Comparison of ENCODE assay signal across 22 cellular contexts in genomic region chr22:37499789-37500188, GRCh38. TPM values are rescaled to one million over a fixed set of nuclear protein-coding genes. Genes with fewer than 3 reads are reported as not detected.
A peak's percentile ranks its signal among the peaks of the same experiment; 100 is the strongest.
DNase-seq lines count a peak whose midpoint lies in the region; ATAC-seq, FAIRE-seq and TF ChIP-seq lines count a peak whose summit lies in the region.
"Had no signal": no experiment of that assay in that cellular context is flagged by ENCODE, and none has a peak within 500 bp of the region (broad histone marks: within the 10 kb centered on the region; RNA-seq: fewer than 3 reads in every experiment).

No MANE protein-coding gene starts in this region.

- no peak overlapping the region for H3K4me3 ChIP-seq in BE2C (ENCODE audit: low read depth, low read length)
- no peak overlapping the region for H3K4me3 ChIP-seq in RWPE2 (ENCODE audit: severe bottlenecking)
- no peak overlapping the region for H3K4me3 ChIP-seq in liver (ENCODE audit: low read depth in 1 of 3, low read length in 3 of 3)
- H3K4me3 ChIP-seq in spleen: no peak overlapping the region
- H3K4me3 ChIP-seq: BLaER1 treated with 17β-estradiol and CSF1 and Interleukin-3, amounts not matched to agents 10 nM and 100 nM; GM23248; PC-9 had no signal

- H3K4me1 ChIP-seq in BE2C (peaks cover 30% of the 10 kb centered on the region), RWPE2 (ENCODE audit: insufficient read depth, poor library complexity, severe bottlenecking) (peaks cover 48% of the 10 kb centered on the region), liver (ENCODE audit: control insufficient read depth in 4 of 4, insufficient read depth in 4 of 4, low read length in 3 of 4) (peaks cover 25 to 55% (median 45%) of the 10 kb centered on the region in 4 donors), spleen (peaks cover 6 to 69% (median 45%) of the 10 kb centered on the region in 6 donors)

- H3K27me3 ChIP-seq in BE2C (no peaks in the 10 kb centered on the region), RWPE2 (ENCODE audit: insufficient read depth, poor library complexity, severe bottlenecking) (no peaks in the 10 kb centered on the region), liver (ENCODE audit: control insufficient read depth in 4 of 4, insufficient read depth in 4 of 4, low read length in 3 of 4) (no peaks in the 10 kb centered on the region), spleen (replicated peaks in 1 of 7) (peaks cover 0 to 33% (median 0%) of the 10 kb centered on the region in 7 donors)
- H3K27me3 ChIP-seq: BLaER1 treated with 17β-estradiol and CSF1 and Interleukin-3, amounts not matched to agents 10 nM and 100 nM had no signal

- intact Hi-C loops in spleen (cut with DNase I; ENCODE audit: low total_unique reads): no loop called here

- H3K9me3 ChIP-seq in BE2C (no peaks in the 10 kb centered on the region), RWPE2 (ENCODE audit: severe bottlenecking) (no peaks in the 10 kb centered on the region), liver (ENCODE audit: control insufficient read depth in 4 of 4, low read length in 3 of 4) (no peaks in the 10 kb centered on the region), spleen (no peaks in the 10 kb centered on the region)
- H3K9me3 ChIP-seq: BLaER1 treated with 17β-estradiol and CSF1 and Interleukin-3, amounts not matched to agents 10 nM and 100 nM had no signal

- H3K27ac ChIP-seq in RWPE2 (ENCODE audit: poor library complexity, severe bottlenecking) (peak overlapping the region; percentile 77), liver (ENCODE audit: low read depth in 1 of 2, low read length in 2 of 2) (peak overlapping the region; percentile 92 to 98), spleen (peak overlapping the region in 6 of 8 donors; percentile 36 to 87 (median 76))
- H3K27ac ChIP-seq: BLaER1 treated with 17β-estradiol and CSF1 and Interleukin-3, amounts not matched to agents 10 nM and 100 nM; GM23248; PC-9 had no signal

- no peaks in the 10 kb centered on the region for H3K36me3 ChIP-seq in BE2C
- peaks cover 88% of the 10 kb centered on the region for H3K36me3 ChIP-seq in RWPE2 (ENCODE audit: low read depth)
- H3K36me3 ChIP-seq in liver (ENCODE audit: control insufficient read depth in 4 of 4, insufficient read depth in 3 of 4, low read depth in 1 of 4, low read length in 3 of 4): peaks cover 0 to 5% (median 2%) of the 10 kb centered on the region in 4 donors
- H3K36me3 ChIP-seq in spleen: peaks cover 0 to 7% (median 0%) of the 10 kb centered on the region in 6 donors
- H3K36me3 ChIP-seq: BLaER1 treated with 17β-estradiol and CSF1 and Interleukin-3, amounts not matched to agents 10 nM and 100 nM had no signal

- TF ChIP-seq RAD21 in liver (IDR thresholded peaks at IDR 0.05): no peak

- no peak for FAIRE-seq in GM19239 (lab: Jason Lieb, UNC)

- peaks cover 8% of the 10 kb centered on the region for H3K9me3 Mint-ChIP-seq in glutamatergic neuron (ENCODE audit: unreplicated experiment)
- H3K9me3 Mint-ChIP-seq: activated B cell treated with CpG ODN at 0.5 μM for 24 hours, HFFc6, naive B cell had no signal

- no peak for TF ChIP-seq POLR2A in spleen (IDR thresholded peaks at IDR 0.05)

- peaks cover 11% of the 10 kb centered on the region for H3K27me3 Mint-ChIP-seq in glutamatergic neuron (ENCODE audit: unreplicated experiment)

- ATAC-seq in RWPE2 (ENCODE audit: low read depth): no peak

- H3K36me3 Mint-ChIP-seq in glutamatergic neuron (ENCODE audit: unreplicated experiment): no peaks in the 10 kb centered on the region
- H3K36me3 Mint-ChIP-seq: naive B cell had no signal

- no peak overlapping the region for H3K27ac Mint-ChIP-seq in glutamatergic neuron (ENCODE audit: unreplicated experiment)
- H3K27ac Mint-ChIP-seq: activated B cell treated with CpG ODN at 0.5 μM for 24 hours, HFFc6, naive B cell had no signal

- DNase-seq in BE2C (peak; percentile 78), RWPE2 (ENCODE audit: low spot score) (no peak), spleen (no peak), NCI-H2227 (lab: John Stamatoyannopoulos, UW; ENCODE audit: unreplicated experiment) (no peak), NCI-H2081 treated with DMSO at 0.1 percent for 48 hours (lab: John Stamatoyannopoulos, UW) (no peak), GM19239 (ENCODE audit: insufficient read length, low spot score) (no peak), glutamatergic neuron (no peak)
- DNase-seq: activated B cell treated with CpG ODN at 0.5 μM for 24 hours; activated CD4-positive, alpha-beta T cell treated with anti-CD3 and anti-CD28 coated beads, Interleukin-2, amount 50 U/mL, for 1 hour; activated naive CD4-positive, alpha-beta T cell treated with Interleukin-2 at 50 U/mL for 16 hours; GM23248; HFFc6; mesendoderm; naive B cell; NCI-H1694 treated with DMSO at 0.1 percent for 48 hours; NCI-H524 treated with DMSO at 0.1 percent for 48 hours; nucleus accumbens; PC-9; SIG-M5; stimulated activated naive CD4-positive, alpha-beta T cell treated with Interleukin-2 at 50 U/mL for 16 hours had no signal

- H3K4me3 Mint-ChIP-seq in glutamatergic neuron (ENCODE audit: unreplicated experiment): no peak overlapping the region
- H3K4me3 Mint-ChIP-seq: activated B cell treated with CpG ODN at 0.5 μM for 24 hours, HFFc6, naive B cell had no signal

- no peak for TF ChIP-seq CTCF in BE2C (IDR thresholded peaks at IDR 0.05; ENCODE audit: low read depth, low read length)
- no peak for TF ChIP-seq CTCF in RWPE2 (IDR thresholded peaks at IDR 0.05; ENCODE audit: poor library complexity, severe bottlenecking)
- no peak for TF ChIP-seq CTCF in liver (IDR thresholded peaks at IDR 0.05; ENCODE audit: low read depth, low read length, missing input control)
- TF ChIP-seq CTCF in spleen (IDR thresholded peaks at IDR 0.05 in 8 of 11, conservative IDR thresholded peaks at IDR 0.05 in 3 of 11): no peak
- no peak for TF ChIP-seq CTCF in glutamatergic neuron (IDR thresholded peaks at IDR 0.05; ENCODE audit: partially characterized antibody, unreplicated experiment)

- peaks cover 28% of the 10 kb centered on the region for H3K4me1 Mint-ChIP-seq in glutamatergic neuron (ENCODE audit: low read depth, unreplicated experiment)

- no peak overlapping the region for H3K9ac ChIP-seq in liver (ENCODE audit: low read depth in 1 of 2, low read length in 2 of 2)
- H3K9ac ChIP-seq: GM23248 had no signal

- WGBS in liver: 62% methylated on average over 6 of the region's 6 CpGs
- 80 to 86% (median 83%) methylated on average over 6 of the region's 6 CpGs for WGBS in spleen, 5 donors

TF ChIP-seq in liver, 16 proteins besides CTCF, POLR2A, EP300 and RAD21:
- TF ChIP-seq RXRA (IDR thresholded peaks at IDR 0.05): peak in 1 of 2 donors; percentile 11
- no peak for TF ChIP-seq GABPA (IDR thresholded peaks at IDR 0.05 in 1 of 2, conservative IDR thresholded peaks at IDR 0.05 in 1 of 2)

RNA-seq across cellular contexts. Expression of gene MFNG, which starts 13.6 kb away (rescaled TPM):
- 2.3 TPM for polyA plus RNA-seq in BE2C (2012; ENCODE audit: insufficient read depth, insufficient read length, low read depth)
- total RNA-seq in liver: 1 to 10 TPM; 6.9 to 7.9 TPM
- 10 to 100 TPM in 1 of 2 donors, 1 to 10 TPM in 1; 5.0 to 10.7 TPM for polyA plus RNA-seq in liver
- total RNA-seq in spleen: 100 to 1,000 TPM in 4 of 7 donors, 10 to 100 TPM in 3; 93.5 to 138 (median 101) TPM
- 10 to 100 TPM; 38.7 to 65.8 (median 51.1) TPM for polyA plus RNA-seq in spleen
- total RNA-seq in glutamatergic neuron (ENCODE audit: unreplicated experiment): 61.1 TPM
- total RNA-seq: GM23248, HFFc6 had no signal
- polyA plus RNA-seq: GM23248 had no signal

RNA-seq across cellular contexts. Expression of gene CARD10, which starts 19.4 kb away (rescaled TPM):
- 5.1 TPM for polyA plus RNA-seq in BE2C (2012; ENCODE audit: insufficient read depth, insufficient read length, low read depth)
- 1 to 10 TPM; 7.8 to 8.9 TPM for total RNA-seq in liver
- 10 to 100 TPM in 1 of 2 donors, 1 to 10 TPM in 1; 7.9 to 14.0 TPM for polyA plus RNA-seq in liver
- 10 to 100 TPM in 4 of 7 donors, 1 to 10 TPM in 3; 6.9 to 12.5 (median 11.3) TPM for total RNA-seq in spleen
- polyA plus RNA-seq in spleen: 1 to 10 TPM; 2.5 to 9.1 (median 5.7) TPM
- total RNA-seq in glutamatergic neuron (ENCODE audit: unreplicated experiment): 2.7 TPM
- total RNA-seq: activated B cell treated with CpG ODN at 0.5 μM for 24 hours had no signal
